8 cellular contexts compared by ENCODE assay signal in the genomic region with DNA sequence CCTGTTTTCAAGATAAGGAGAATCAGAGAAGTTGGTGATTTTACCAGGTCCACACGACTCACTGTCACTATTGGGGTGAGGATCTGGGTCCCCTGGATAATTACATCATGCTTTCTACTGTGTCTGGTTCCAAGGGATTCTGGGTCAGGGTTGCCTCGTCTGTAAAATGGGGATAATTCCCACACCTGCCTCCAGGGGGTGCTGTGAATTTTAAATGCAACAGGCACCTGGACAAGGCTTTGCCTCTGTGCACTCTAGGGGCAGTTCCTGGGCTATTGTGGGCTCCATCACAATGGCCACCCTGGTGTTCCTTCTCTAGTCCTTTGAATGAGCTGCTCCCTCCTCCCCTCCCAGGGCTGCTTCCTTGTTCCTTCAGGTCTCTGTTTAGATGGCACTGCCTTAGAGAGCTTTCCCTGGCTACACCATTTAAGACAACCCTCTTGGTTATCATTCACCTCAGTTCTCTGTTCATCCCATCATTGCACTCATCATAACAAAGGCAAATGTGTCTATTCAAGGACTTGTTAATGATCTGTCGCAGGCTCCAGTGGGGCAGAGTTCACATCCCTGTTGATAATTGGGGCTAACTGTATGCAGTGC.
DNase-seq lines count a peak whose midpoint lies in the region; ATAC-seq and TF ChIP-seq lines count a peak whose summit lies in the region.

No MANE protein-coding gene starts in this region.

- no peaks in the 10 kb centered on the region for H3K27me3 ChIP-seq in esophagus squamous epithelium

- no peaks in the 10 kb centered on the region for H3K4me1 Mint-ChIP-seq in activated CD4-positive, alpha-beta memory T cell treated with anti-CD3 and anti-CD28 coated beads, Interleukin-2, amount 10 ng/mL, durations not matched to agents 7 days and 5 days
- peaks cover 13% of the 10 kb centered on the region for H3K4me1 Mint-ChIP-seq in osteocyte (ENCODE audit: unreplicated experiment)

- no peak overlapping the region for H3K4me3 ChIP-seq in LNCaP clone FGC (ENCODE audit: low read depth, low read length)
- H3K4me3 ChIP-seq in esophagus squamous epithelium, result no peak overlapping the region

- CTCF ChIA-PET in activated CD4-positive, alpha-beta memory T cell treated with anti-CD3 and anti-CD28 coated beads, Interleukin-2, amount 10 ng/mL, durations not matched to agents 7 days and 5 days (lab: Charles Lee), result interaction anchor here (1.2 to 1.5 kb wide), 2 partner anchors 8 to 13 kb away, joined by 4 read pairs; no protein-coding TSS in a partner anchor

- intact Hi-C loops in esophagus squamous epithelium (cut with DNase I), result no loop called here

- no peaks in the 10 kb centered on the region for H3K36me3 Mint-ChIP-seq in activated CD4-positive, alpha-beta memory T cell treated with anti-CD3 and anti-CD28 coated beads, Interleukin-2, amount 10 ng/mL, durations not matched to agents 7 days and 5 days (ENCODE audit: low read depth)
- H3K36me3 Mint-ChIP-seq in osteocyte (ENCODE audit: unreplicated experiment), result no peaks in the 10 kb centered on the region

- H3K4me1 ChIP-seq in esophagus squamous epithelium, result no peaks in the 10 kb centered on the region

- POLR2A ChIA-PET in activated CD4-positive, alpha-beta memory T cell treated with anti-CD3 and anti-CD28 coated beads, Interleukin-2, amount 10 ng/mL, durations not matched to agents 7 days and 5 days (lab: Charles Lee), result no interaction called here

- H3K9me3 ChIP-seq in esophagus squamous epithelium, result no peaks in the 10 kb centered on the region

- 15 to 37% methylated on average over 2 to 3 of the region's 3 CpGs for WGBS in esophagus squamous epithelium, 2 donors

- no peaks in the 10 kb centered on the region for H3K36me3 ChIP-seq in esophagus squamous epithelium

- H3K9me3 Mint-ChIP-seq in activated CD4-positive, alpha-beta memory T cell treated with anti-CD3 and anti-CD28 coated beads, Interleukin-2, amount 10 ng/mL, durations not matched to agents 7 days and 5 days, result no peaks in the 10 kb centered on the region
- no peaks in the 10 kb centered on the region for H3K9me3 Mint-ChIP-seq in osteocyte (ENCODE audit: unreplicated experiment)

- no peaks in the 10 kb centered on the region for H3K27me3 Mint-ChIP-seq in activated CD4-positive, alpha-beta memory T cell treated with anti-CD3 and anti-CD28 coated beads, Interleukin-2, amount 10 ng/mL, durations not matched to agents 7 days and 5 days
- H3K27me3 Mint-ChIP-seq in osteocyte (ENCODE audit: unreplicated experiment), result no peaks in the 10 kb centered on the region

- no peak overlapping the region for H3K27ac ChIP-seq in esophagus squamous epithelium

- TF ChIP-seq CTCF in LNCaP clone FGC (IDR thresholded peaks at IDR 0.05; ENCODE audit: control insufficient read depth, extremely low read depth, insufficient read depth) (peak; percentile 49), esophagus squamous epithelium (IDR thresholded peaks at IDR 0.05) (peak in 5 of 6 experiments; percentile 51 to 76 (median 58)), osteocyte (IDR thresholded peaks at IDR 0.05) (peak; percentile 65)

- no peak overlapping the region for H3K4me3 Mint-ChIP-seq in activated CD4-positive, alpha-beta memory T cell treated with anti-CD3 and anti-CD28 coated beads, Interleukin-2, amount 10 ng/mL, durations not matched to agents 7 days and 5 days
- H3K4me3 Mint-ChIP-seq in osteocyte (ENCODE audit: unreplicated experiment), result no peak overlapping the region

- ATAC-seq in GM18867 (IDR thresholded peaks at IDR 0.05; ENCODE audit: unreplicated experiment), result no peak
- ATAC-seq in GM19351 (IDR thresholded peaks at IDR 0.05; ENCODE audit: unreplicated experiment), result no peak

- no peak for TF ChIP-seq POLR2A in esophagus squamous epithelium (IDR thresholded peaks at IDR 0.05)

- DNase-seq in NCI-H187 (lab: John Stamatoyannopoulos, UW) (peak; percentile 3 to 19), NCI-H187 treated with DMSO at 0.1 percent for 48 hours (lab: John Stamatoyannopoulos, UW) (no peak), LNCaP clone FGC (ENCODE audit: low read depth) (no peak), esophagus squamous epithelium (lab: John Stamatoyannopoulos, UW) (no peak), osteocyte (ENCODE audit: extremely low spot score, unreplicated experiment) (no peak)
- peak; percentile 63 for DNase-seq in activated CD4-positive, alpha-beta memory T cell treated with anti-CD3 and anti-CD28 coated beads, Interleukin-2, amount 10 ng/mL, durations not matched to agents 7 days and 5 days

- H3K27ac Mint-ChIP-seq in activated CD4-positive, alpha-beta memory T cell treated with anti-CD3 and anti-CD28 coated beads, Interleukin-2, amount 10 ng/mL, durations not matched to agents 7 days and 5 days, result no peak overlapping the region
- no peak overlapping the region for H3K27ac Mint-ChIP-seq in osteocyte (ENCODE audit: unreplicated experiment)

Comparison
In these comparisons a context has a peak if more than half of its experiments do, and no peak if none do; other contexts are left out.
1. DNase-seq: peak in NCI-H187 (2 of 2) and activated CD4-positive, alpha-beta memory T cell treated with anti-CD3 and anti-CD28 coated beads, Interleukin-2, amount 10 ng/mL, durations not matched to agents 7 days and 5 days (single experiment); none in NCI-H187 treated with DMSO at 0.1 percent for 48 hours (single experiment), LNCaP clone FGC (single experiment), esophagus squamous epithelium (single experiment) and osteocyte (single experiment).
2. Peak in every context shown above with its lines, with median percentiles within 50 percentile points of each other: CTCF ChIP-seq.